22 cellular contexts compared by ENCODE assay signal in genomic region chr12:101850199-101850598, GRCh38. TPM values are rescaled to one million over a fixed set of nuclear protein-coding genes. Genes with fewer than 3 reads are reported as not detected.
DNase-seq lines count a peak whose midpoint lies in the region; ATAC-seq and TF ChIP-seq lines count a peak whose summit lies in the region.
"Had no signal": no experiment of that assay in that cellular context is flagged by ENCODE, and none has a peak within 500 bp of the region (broad histone marks: within the 10 kb centered on the region; RNA-seq: fewer than 3 reads in every experiment).

No MANE protein-coding gene starts in this region.

- H3K79me2 ChIP-seq in OCI-LY3 (ENCODE audit: low read length), result no peaks in the 10 kb centered on the region

- H3K36me3 ChIP-seq in OCI-LY3 (replicated peaks; ENCODE audit: low read depth, low read length) (no peaks in the 10 kb centered on the region), upper lobe of right lung (no peaks in the 10 kb centered on the region)
- H3K36me3 ChIP-seq: upper lobe of left lung had no signal

- DNase-seq in activated naive CD4-positive, alpha-beta T cell treated with anti-CD3 and anti-CD28 coated beads, Interleukin-2, amount 50 U/mL, for 72 hours (ENCODE audit: low spot score in 2 of 2), result no peak
- DNase-seq in activated naive CD4-positive, alpha-beta T cell treated with anti-CD3 and anti-CD28 coated beads, Interleukin-2, amount 10 ng/mL, durations not matched to agents 7 days and 5 days, result no peak
- no peak for DNase-seq in upper lobe of right lung
- no peak for DNase-seq in RKO (ENCODE audit: low spot score)
- DNase-seq in NCI-H2227 (lab: John Stamatoyannopoulos, UW; ENCODE audit: unreplicated experiment), result no peak
- no peak for DNase-seq in activated T-cell treated with anti-CD3 and anti-CD28 coated beads, Interleukin-2, amount 50 U/mL, for 4 hours
- DNase-seq: activated CD4-positive, alpha-beta T cell treated with anti-CD3 and anti-CD28 coated beads, Interleukin-2, amount 50 U/mL, for 1 hour; activated naive CD4-positive, alpha-beta T cell treated with anti-CD3 and anti-CD28 coated beads, Interleukin-2, amount 50 U/mL, for 16 hours; activated T-cell treated with anti-CD3 and anti-CD28 coated beads for 4 hours; C1 segment of cervical spinal cord; DMS53; foreskin melanocyte; kidney glomerular epithelial cell; mesenchymal stem cell; NCI-H2081; NCI-H510A; PC-3; upper lobe of left lung had no signal

- H3K27ac ChIP-seq in OCI-LY3 (ENCODE audit: low read length) (peak overlapping the region; percentile 72), upper lobe of right lung (no peak overlapping the region)
- H3K27ac ChIP-seq: upper lobe of left lung had no signal

- TF ChIP-seq CTCF in OCI-LY3 (IDR thresholded peaks at IDR 0.05; ENCODE audit: low read depth, low read length), result no peak
- TF ChIP-seq CTCF in upper lobe of right lung (IDR thresholded peaks at IDR 0.05), result no peak

- H3K4me1 Mint-ChIP-seq in activated naive CD4-positive, alpha-beta T cell treated with anti-CD3 and anti-CD28 coated beads, Interleukin-2, amount 10 ng/mL, durations not matched to agents 7 days and 5 days, result peaks cover 5% of the 10 kb centered on the region
- no peaks in the 10 kb centered on the region for H3K4me1 Mint-ChIP-seq in activated T-cell treated with anti-CD3 and anti-CD28 coated beads, Interleukin-2, amount 50 U/mL, for 4 hours (ENCODE audit: low read depth)

- ATAC-seq in activated naive CD4-positive, alpha-beta T cell treated with anti-CD3 and anti-CD28 coated beads, Interleukin-2, amount 50 U/mL, for 72 hours, result peak; percentile 20 to 34
- ATAC-seq in HG03432 (IDR thresholded peaks at IDR 0.05; ENCODE audit: unreplicated experiment) (peak; percentile 64), upper lobe of right lung (peak; percentile 69)
- no peak for ATAC-seq in activated T-cell treated with anti-CD3 and anti-CD28 coated beads, Interleukin-2, amount 50 U/mL, for 4 hours
- ATAC-seq: PC-3; stimulated activated memory B cell treated with anti-CD40 and anti-IgM and Interleukin-4, amounts not matched to agents 10 μg/mL and 1 μg/mL and 100 μg/mL, for 72 hours had no signal

- no peaks in the 10 kb centered on the region for H4K20me1 ChIP-seq in OCI-LY3 (ENCODE audit: insufficient read depth, low read length)

- H3K9ac ChIP-seq in OCI-LY3 (ENCODE audit: low read length), result peak overlapping the region; percentile 63; the same call in 1 of the 2 replicates

- H3K27me3 Mint-ChIP-seq in activated naive CD4-positive, alpha-beta T cell treated with anti-CD3 and anti-CD28 coated beads, Interleukin-2, amount 10 ng/mL, durations not matched to agents 7 days and 5 days, result peaks cover 4% of the 10 kb centered on the region
- no peaks in the 10 kb centered on the region for H3K27me3 Mint-ChIP-seq in activated T-cell treated with anti-CD3 and anti-CD28 coated beads, Interleukin-2, amount 50 U/mL, for 4 hours (ENCODE audit: low read depth)
- H3K27me3 Mint-ChIP-seq: stimulated activated memory B cell treated with anti-CD40 and anti-IgM and Interleukin-4, amounts not matched to agents 10 μg/mL and 1 μg/mL and 100 μg/mL, for 72 hours had no signal

- H3K4me3 Mint-ChIP-seq in activated naive CD4-positive, alpha-beta T cell treated with anti-CD3 and anti-CD28 coated beads, Interleukin-2, amount 10 ng/mL, durations not matched to agents 7 days and 5 days, result no peak overlapping the region
- no peak overlapping the region for H3K4me3 Mint-ChIP-seq in activated T-cell treated with anti-CD3 and anti-CD28 coated beads, Interleukin-2, amount 50 U/mL, for 4 hours
- H3K4me3 Mint-ChIP-seq: nephron; stimulated activated memory B cell treated with anti-CD40 and anti-IgM and Interleukin-4, amounts not matched to agents 10 μg/mL and 1 μg/mL and 100 μg/mL, for 72 hours had no signal

- H3K9me3 Mint-ChIP-seq in activated naive CD4-positive, alpha-beta T cell treated with anti-CD3 and anti-CD28 coated beads, Interleukin-2, amount 50 U/mL, for 72 hours, result peaks cover 0 to 5% of the 10 kb centered on the region in 2 donors
- no peaks in the 10 kb centered on the region for H3K9me3 Mint-ChIP-seq in activated naive CD4-positive, alpha-beta T cell treated with anti-CD3 and anti-CD28 coated beads, Interleukin-2, amount 10 ng/mL, durations not matched to agents 7 days and 5 days
- H3K9me3 Mint-ChIP-seq in activated T-cell treated with anti-CD3 and anti-CD28 coated beads, Interleukin-2, amount 50 U/mL, for 4 hours, result no peaks in the 10 kb centered on the region
- H3K9me3 Mint-ChIP-seq: nephron; stimulated activated memory B cell treated with anti-CD40 and anti-IgM and Interleukin-4, amounts not matched to agents 10 μg/mL and 1 μg/mL and 100 μg/mL, for 72 hours had no signal

- H3K4me3 ChIP-seq in OCI-LY3 (ENCODE audit: low read length), result peak overlapping the region; percentile 30; the same call in 1 of the 2 replicates
- H3K4me3 ChIP-seq in upper lobe of right lung, result no peak overlapping the region
- H3K4me3 ChIP-seq: upper lobe of left lung had no signal

- H3K9me3 ChIP-seq in OCI-LY3 (ENCODE audit: insufficient read depth, low read length) (no peaks in the 10 kb centered on the region), upper lobe of right lung (no peaks in the 10 kb centered on the region)
- H3K9me3 ChIP-seq: upper lobe of left lung had no signal

- no peak overlapping the region for H2AFZ ChIP-seq in OCI-LY3 (ENCODE audit: low read depth, low read length)

- no peaks in the 10 kb centered on the region for H3K27me3 ChIP-seq in OCI-LY3 (ENCODE audit: low read depth, low read length)
- no peaks in the 10 kb centered on the region for H3K27me3 ChIP-seq in upper lobe of right lung
- H3K27me3 ChIP-seq: upper lobe of left lung had no signal

- H3K36me3 Mint-ChIP-seq in activated naive CD4-positive, alpha-beta T cell treated with anti-CD3 and anti-CD28 coated beads, Interleukin-2, amount 50 U/mL, for 72 hours, result no peaks in the 10 kb centered on the region
- no peaks in the 10 kb centered on the region for H3K36me3 Mint-ChIP-seq in activated naive CD4-positive, alpha-beta T cell treated with anti-CD3 and anti-CD28 coated beads, Interleukin-2, amount 10 ng/mL, durations not matched to agents 7 days and 5 days
- H3K36me3 Mint-ChIP-seq in activated T-cell treated with anti-CD3 and anti-CD28 coated beads, Interleukin-2, amount 50 U/mL, for 4 hours (ENCODE audit: insufficient read depth), result no peaks in the 10 kb centered on the region
- H3K36me3 Mint-ChIP-seq: stimulated activated memory B cell treated with anti-CD40 and anti-IgM and Interleukin-4, amounts not matched to agents 10 μg/mL and 1 μg/mL and 100 μg/mL, for 72 hours had no signal

- peak overlapping the region; percentile 71 for H3K4me2 ChIP-seq in OCI-LY3 (ENCODE audit: low read length)

- H3K27ac Mint-ChIP-seq in activated naive CD4-positive, alpha-beta T cell treated with anti-CD3 and anti-CD28 coated beads, Interleukin-2, amount 50 U/mL, for 72 hours, result no peak overlapping the region
- no peak overlapping the region for H3K27ac Mint-ChIP-seq in activated naive CD4-positive, alpha-beta T cell treated with anti-CD3 and anti-CD28 coated beads, Interleukin-2, amount 10 ng/mL, durations not matched to agents 7 days and 5 days
- H3K27ac Mint-ChIP-seq: stimulated activated memory B cell treated with anti-CD40 and anti-IgM and Interleukin-4, amounts not matched to agents 10 μg/mL and 1 μg/mL and 100 μg/mL, for 72 hours had no signal

- CTCF ChIA-PET in activated naive CD4-positive, alpha-beta T cell treated with anti-CD3 and anti-CD28 coated beads, Interleukin-2, amount 10 ng/mL, durations not matched to agents 7 days and 5 days (lab: Charles Lee), result no interaction called here

- intact Hi-C loops in upper lobe of right lung (cut with DNase I), result no loop called here

- H3K4me1 ChIP-seq in OCI-LY3 (ENCODE audit: low read length), result peaks cover 45% of the 10 kb centered on the region
- H3K4me1 ChIP-seq in upper lobe of right lung, result peaks cover 5% of the 10 kb centered on the region

RNA-seq across cellular contexts. Expression of gene GNPTAB, which starts 19.4 kb away (rescaled TPM):
- 10 to 100 TPM; 22.2 to 48.0 TPM for total RNA-seq in activated naive CD4-positive, alpha-beta T cell treated with anti-CD3 and anti-CD28 coated beads, Interleukin-2, amount 50 U/mL, for 72 hours
- 65.9 TPM for total RNA-seq in upper lobe of right lung
- 10 to 100 TPM; 25.3 to 31.9 (median 29.6) TPM for total RNA-seq in activated T-cell treated with anti-CD3 and anti-CD28 coated beads, Interleukin-2, amount 50 U/mL, for 4 hours

RNA-seq across cellular contexts. Expression of gene DRAM1, which starts 27.2 kb away (rescaled TPM):
- total RNA-seq in activated naive CD4-positive, alpha-beta T cell treated with anti-CD3 and anti-CD28 coated beads, Interleukin-2, amount 50 U/mL, for 72 hours, result 1 to 10 TPM; 5.1 to 5.6 TPM
- 162 TPM for total RNA-seq in upper lobe of right lung
- total RNA-seq in activated T-cell treated with anti-CD3 and anti-CD28 coated beads, Interleukin-2, amount 50 U/mL, for 4 hours, result 1 to 10 TPM; 1.7 to 3.4 (median 3.1) TPM

Comparison
In these comparisons a context has a peak if more than half of its experiments do, and no peak if none do; other contexts are left out.
1. ATAC-seq: peak in activated naive CD4-positive, alpha-beta T cell treated with anti-CD3 and anti-CD28 coated beads, Interleukin-2, amount 50 U/mL, for 72 hours (2 of 2), HG03432 (single experiment) and upper lobe of right lung (single experiment); none in activated T-cell treated with anti-CD3 and anti-CD28 coated beads, Interleukin-2, amount 50 U/mL, for 4 hours (0 of 2).
2. RNA of gene DRAM1, which starts 27.2 kb away (total RNA-seq): 162 TPM in upper lobe of right lung (single experiment); 5.1 to 5.6 TPM in activated naive CD4-positive, alpha-beta T cell treated with anti-CD3 and anti-CD28 coated beads, Interleukin-2, amount 50 U/mL, for 72 hours and 1.7 to 3.4 TPM in activated T-cell treated with anti-CD3 and anti-CD28 coated beads, Interleukin-2, amount 50 U/mL, for 4 hours; every median in the first group is over 10 times any median in the second.